2 cellular contexts compared by ENCODE assay signal in genomic region chr10:80344912-80345311, GRCh38.
A peak's percentile ranks its signal among the peaks of the same experiment; 100 is the strongest.
TF ChIP-seq lines count a peak whose summit lies in the region.

No MANE protein-coding gene starts in this region.

TF ChIP-seq in K562, 482 proteins besides CTCF, POLR2A, EP300 and RAD21:
- no peak for TF ChIP-seq ZNF274 (IDR thresholded peaks at IDR 0.05; ENCODE audit: borderline replicate concordance, low read depth, low read length)
- TF ChIP-seq ZNF444 (CRISPR knock-in tag; IDR thresholded peaks at IDR 0.05): no peak
- no peak for TF ChIP-seq KLF1 (tag; IDR thresholded peaks at IDR 0.05)
- no peak for TF ChIP-seq TAL1 (IDR thresholded peaks at IDR 0.05)
- TF ChIP-seq, protein P1, sequence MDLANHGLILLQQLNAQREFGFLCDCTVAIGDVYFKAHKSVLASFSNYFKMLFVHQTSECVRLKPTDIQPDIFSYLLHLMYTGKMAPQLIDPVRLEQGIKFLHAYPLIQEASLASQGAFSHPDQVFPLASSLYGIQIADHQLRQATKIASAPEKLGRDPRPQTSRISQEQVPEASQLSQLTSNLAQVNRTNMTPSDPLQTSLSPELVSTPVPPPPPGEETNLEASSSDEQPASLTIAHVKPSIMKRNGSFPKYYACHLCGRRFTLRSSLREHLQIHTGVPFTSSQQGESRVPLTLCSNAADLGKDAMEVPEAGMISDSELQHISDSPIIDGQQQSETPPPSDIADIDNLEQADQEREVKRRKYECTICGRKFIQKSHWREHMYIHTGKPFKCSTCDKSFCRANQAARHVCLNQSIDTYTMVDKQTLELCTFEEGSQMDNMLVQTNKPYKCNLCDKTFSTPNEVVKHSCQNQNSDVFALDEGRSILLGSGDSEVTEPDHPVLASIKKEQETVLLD (IDR thresholded peaks at IDR 0.05): no peak
- no peak for TF ChIP-seq HES1 (IDR thresholded peaks at IDR 0.05; ENCODE audit: low read depth)
- TF ChIP-seq ZNF175 (CRISPR knock-in tag; IDR thresholded peaks at IDR 0.05; ENCODE audit: low read depth): no peak
- no peak for TF ChIP-seq KHSRP (IDR thresholded peaks at IDR 0.05)
- TF ChIP-seq, protein P2, sequence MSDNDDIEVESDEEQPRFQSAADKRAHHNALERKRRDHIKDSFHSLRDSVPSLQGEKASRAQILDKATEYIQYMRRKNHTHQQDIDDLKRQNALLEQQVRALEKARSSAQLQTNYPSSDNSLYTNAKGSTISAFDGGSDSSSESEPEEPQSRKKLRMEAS (CRISPR knock-in tag; IDR thresholded peaks at IDR 0.05): no peak
- TF ChIP-seq LEF1 (IDR thresholded peaks at IDR 0.05): no peak
- TF ChIP-seq HNRNPK (IDR thresholded peaks at IDR 0.05; ENCODE audit: low read depth, low read length, poor library complexity, severe bottlenecking): no peak
- no peak for TF ChIP-seq ZFPM2 (CRISPR knock-in tag; IDR thresholded peaks at IDR 0.05)
- no peak for TF ChIP-seq ARID2 (IDR thresholded peaks at IDR 0.05)
- no peak for TF ChIP-seq CREB1 (IDR thresholded peaks at IDR 0.05)
- no peak for TF ChIP-seq CREB1 (CRISPR knock-in tag; IDR thresholded peaks at IDR 0.05)
- no peak for TF ChIP-seq DLX4 (CRISPR knock-in tag; IDR thresholded peaks at IDR 0.05)
- TF ChIP-seq TCFL5 (CRISPR knock-in tag; conservative IDR thresholded peaks at IDR 0.05): no peak
- TF ChIP-seq SMARCB1 (IDR thresholded peaks at IDR 0.05; ENCODE audit: insufficient read length, low read depth): no peak
- TF ChIP-seq, protein P3, sequence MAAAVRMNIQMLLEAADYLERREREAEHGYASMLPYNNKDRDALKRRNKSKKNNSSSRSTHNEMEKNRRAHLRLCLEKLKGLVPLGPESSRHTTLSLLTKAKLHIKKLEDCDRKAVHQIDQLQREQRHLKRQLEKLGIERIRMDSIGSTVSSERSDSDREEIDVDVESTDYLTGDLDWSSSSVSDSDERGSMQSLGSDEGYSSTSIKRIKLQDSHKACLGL (CRISPR knock-in tag; IDR thresholded peaks at IDR 0.05; ENCODE audit: borderline replicate concordance, poor library complexity, severe bottlenecking): no peak
- no peak for TF ChIP-seq ZNF324 (CRISPR knock-in tag; IDR thresholded peaks at IDR 0.05)

TF ChIP-seq in liver, 16 proteins besides CTCF, POLR2A, EP300 and RAD21:
- no peak for TF ChIP-seq NR2F2 (IDR thresholded peaks at IDR 0.05)
- peak; percentile 8 for TF ChIP-seq HNF4G (IDR thresholded peaks at IDR 0.05)
- TF ChIP-seq JUND (IDR thresholded peaks at IDR 0.05): peak in 1 of 2 donors; percentile 21
- TF ChIP-seq RXRA (IDR thresholded peaks at IDR 0.05): no peak
